ENCODE assay signal across 12 cellular contexts in the genomic region with DNA sequence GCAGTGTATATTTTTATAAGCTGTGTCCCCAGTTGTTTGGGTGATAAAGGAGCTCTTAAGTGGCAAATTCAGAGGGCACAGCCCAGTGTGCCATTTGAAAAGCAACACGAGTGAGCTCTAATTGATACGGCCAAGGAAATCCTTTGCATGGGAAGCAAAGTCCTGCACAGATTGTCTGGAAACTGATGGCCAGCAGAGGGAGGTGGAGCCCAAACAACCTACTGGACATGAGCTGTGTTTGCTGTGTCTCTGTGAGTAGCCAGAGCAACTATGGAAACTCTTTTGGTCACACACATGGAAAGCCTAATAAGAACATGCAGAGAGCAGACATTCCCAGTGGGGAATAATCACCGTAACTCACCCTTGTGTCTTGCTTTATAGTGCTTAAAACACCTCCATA. TPM values are rescaled to one million over a fixed set of nuclear protein-coding genes. Genes with fewer than 3 reads are reported as not detected.
A peak's percentile ranks its signal among the peaks of the same experiment; 100 is the strongest.
DNase-seq lines count a peak whose midpoint lies in the region; ATAC-seq and TF ChIP-seq lines count a peak whose summit lies in the region.
"Had no signal": no experiment of that assay in that cellular context is flagged by ENCODE, and none has a peak within 500 bp of the region (broad histone marks: within the 10 kb centered on the region; RNA-seq: fewer than 3 reads in every experiment).

No MANE protein-coding gene starts in this region.

- POLR2A ChIA-PET in activated CD8-positive, alpha-beta T cell treated with anti-CD3 and anti-CD28 coated beads, Interleukin-2, amount 10 ng/mL, durations not matched to agents 7 days and 5 days (lab: Charles Lee), result interaction anchor here (0.6 to 1.4 kb wide), 2 partner anchors 12 to 327 kb away, joined by 3 to 4 read pairs; no protein-coding TSS in a partner anchor

- no peak for ATAC-seq in GM21723 (IDR thresholded peaks at IDR 0.05; ENCODE audit: unreplicated experiment)
- no peak for ATAC-seq in activated CD8-positive, alpha-beta T cell treated with anti-CD3 and anti-CD28 coated beads, Interleukin-2, amount 10 ng/mL, durations not matched to agents 7 days and 5 days

- peaks cover 25% of the 10 kb centered on the region for H3K27me3 Mint-ChIP-seq in activated CD8-positive, alpha-beta T cell treated with anti-CD3 and anti-CD28 coated beads, Interleukin-2, amount 10 ng/mL, durations not matched to agents 7 days and 5 days (ENCODE audit: low read depth)

- no peaks in the 10 kb centered on the region for H3K9me3 Mint-ChIP-seq in activated CD8-positive, alpha-beta T cell treated with anti-CD3 and anti-CD28 coated beads, Interleukin-2, amount 10 ng/mL, durations not matched to agents 7 days and 5 days (ENCODE audit: insufficient read depth)
- H3K9me3 Mint-ChIP-seq: activated CD4-positive, alpha-beta memory T cell treated with anti-CD3 and anti-CD28 coated beads, Interleukin-2, amount 10 ng/mL, durations not matched to agents 7 days and 5 days had no signal

- in situ Hi-C loops in SK-MEL-5 (cut with HindIII; ENCODE audit: low pct_unique_long_range_greater_than_20kb, low sequenced_read_pairs), result no loop called here

- DNase-seq in SIG-M5 treated with dmso at 0.1 percent for 504 hours (lab: John Stamatoyannopoulos, UW; ENCODE audit: unreplicated experiment), result peak; percentile 26
- DNase-seq in SIG-M5 (lab: John Stamatoyannopoulos, UW), result no peak
- DNase-seq in SK-MEL-5 (ENCODE audit: low read depth, low spot score), result peak; percentile 76
- no peak for DNase-seq in fibroblast of the aortic adventitia (ENCODE audit: low read depth)
- DNase-seq in stromal cell of bone marrow (ENCODE audit: low read depth), result peak; percentile 8
- DNase-seq in activated CD8-positive, alpha-beta T cell treated with anti-CD3 and anti-CD28 coated beads, Interleukin-2, amount 10 ng/mL, durations not matched to agents 7 days and 5 days, result no peak
- no peak for DNase-seq in hippocampal formation (lab: John Stamatoyannopoulos, UW)
- DNase-seq: activated CD4-positive, alpha-beta memory T cell treated with anti-CD3 and anti-CD28 coated beads, Interleukin-2, amount 10 ng/mL, durations not matched to agents 7 days and 5 days; NCI-H226; occipital lobe had no signal

- H3K4me1 Mint-ChIP-seq in activated CD8-positive, alpha-beta T cell treated with anti-CD3 and anti-CD28 coated beads, Interleukin-2, amount 10 ng/mL, durations not matched to agents 7 days and 5 days (ENCODE audit: low read depth), result no peaks in the 10 kb centered on the region
- H3K4me1 Mint-ChIP-seq: activated CD4-positive, alpha-beta memory T cell treated with anti-CD3 and anti-CD28 coated beads, Interleukin-2, amount 10 ng/mL, durations not matched to agents 7 days and 5 days had no signal

- H3K36me3 Mint-ChIP-seq in activated CD8-positive, alpha-beta T cell treated with anti-CD3 and anti-CD28 coated beads, Interleukin-2, amount 10 ng/mL, durations not matched to agents 7 days and 5 days (ENCODE audit: low read depth), result no peaks in the 10 kb centered on the region
- H3K36me3 Mint-ChIP-seq: activated naive CD8-positive, alpha-beta T cell had no signal

- CTCF ChIA-PET in activated CD8-positive, alpha-beta T cell treated with anti-CD3 and anti-CD28 coated beads, Interleukin-2, amount 10 ng/mL, durations not matched to agents 7 days and 5 days (lab: Charles Lee), result no interaction called here

- peak; percentile 33 for TF ChIP-seq CTCF in fibroblast of the aortic adventitia (IDR thresholded peaks at IDR 0.05; ENCODE audit: insufficient read depth, low read length)

- H3K4me3 ChIP-seq in fibroblast of the aortic adventitia (ENCODE audit: low read depth, low read length), result no peak overlapping the region

- no peak overlapping the region for H3K27ac Mint-ChIP-seq in activated CD8-positive, alpha-beta T cell treated with anti-CD3 and anti-CD28 coated beads, Interleukin-2, amount 10 ng/mL, durations not matched to agents 7 days and 5 days
- H3K27ac Mint-ChIP-seq: activated CD4-positive, alpha-beta memory T cell treated with anti-CD3 and anti-CD28 coated beads, Interleukin-2, amount 10 ng/mL, durations not matched to agents 7 days and 5 days; activated naive CD8-positive, alpha-beta T cell had no signal

- no peak overlapping the region for H3K4me3 Mint-ChIP-seq in activated CD8-positive, alpha-beta T cell treated with anti-CD3 and anti-CD28 coated beads, Interleukin-2, amount 10 ng/mL, durations not matched to agents 7 days and 5 days
- H3K4me3 Mint-ChIP-seq: activated CD4-positive, alpha-beta memory T cell treated with anti-CD3 and anti-CD28 coated beads, Interleukin-2, amount 10 ng/mL, durations not matched to agents 7 days and 5 days; activated naive CD8-positive, alpha-beta T cell had no signal

RNA-seq across cellular contexts. Expression of gene ONECUT1, which starts 24.4 kb away (rescaled TPM):
- total RNA-seq in SK-MEL-5 (2014; rRNA removed; shearing (Covaris generic)), result 5.0 and 6.5 TPM in 2 replicates
- 4.2 and 6.4 TPM in 2 replicates for polyA plus RNA-seq in SK-MEL-5 (2015; cell fraction: cytosol; rRNA removed)
- polyA plus RNA-seq in SK-MEL-5 (2015; cell fraction: nucleus; rRNA removed), result 9.6 TPM in 2 replicates
- total RNA-seq in fibroblast of the aortic adventitia (ENCODE audit: low replicate concordance), result not detected in 2 replicates
- total RNA-seq in activated CD8-positive, alpha-beta T cell treated with anti-CD3 and anti-CD28 coated beads, Interleukin-2, amount 10 ng/mL, durations not matched to agents 7 days and 5 days, result not detected
- total RNA-seq: activated CD4-positive, alpha-beta memory T cell treated with anti-CD3 and anti-CD28 coated beads, Interleukin-2, amount 10 ng/mL, durations not matched to agents 7 days and 5 days; occipital lobe had no signal

Comparison
In these comparisons a context has a peak if more than half of its experiments do, and no peak if none do; other contexts are left out.
1. DNase-seq: peak in SIG-M5 treated with dmso at 0.1 percent for 504 hours (single experiment), SK-MEL-5 (single experiment) and stromal cell of bone marrow (single experiment); none in SIG-M5 (single experiment), fibroblast of the aortic adventitia (single experiment), activated CD8-positive, alpha-beta T cell treated with anti-CD3 and anti-CD28 coated beads, Interleukin-2, amount 10 ng/mL, durations not matched to agents 7 days and 5 days (single experiment) and hippocampal formation (0 of 2).